In the genomic region with DNA sequence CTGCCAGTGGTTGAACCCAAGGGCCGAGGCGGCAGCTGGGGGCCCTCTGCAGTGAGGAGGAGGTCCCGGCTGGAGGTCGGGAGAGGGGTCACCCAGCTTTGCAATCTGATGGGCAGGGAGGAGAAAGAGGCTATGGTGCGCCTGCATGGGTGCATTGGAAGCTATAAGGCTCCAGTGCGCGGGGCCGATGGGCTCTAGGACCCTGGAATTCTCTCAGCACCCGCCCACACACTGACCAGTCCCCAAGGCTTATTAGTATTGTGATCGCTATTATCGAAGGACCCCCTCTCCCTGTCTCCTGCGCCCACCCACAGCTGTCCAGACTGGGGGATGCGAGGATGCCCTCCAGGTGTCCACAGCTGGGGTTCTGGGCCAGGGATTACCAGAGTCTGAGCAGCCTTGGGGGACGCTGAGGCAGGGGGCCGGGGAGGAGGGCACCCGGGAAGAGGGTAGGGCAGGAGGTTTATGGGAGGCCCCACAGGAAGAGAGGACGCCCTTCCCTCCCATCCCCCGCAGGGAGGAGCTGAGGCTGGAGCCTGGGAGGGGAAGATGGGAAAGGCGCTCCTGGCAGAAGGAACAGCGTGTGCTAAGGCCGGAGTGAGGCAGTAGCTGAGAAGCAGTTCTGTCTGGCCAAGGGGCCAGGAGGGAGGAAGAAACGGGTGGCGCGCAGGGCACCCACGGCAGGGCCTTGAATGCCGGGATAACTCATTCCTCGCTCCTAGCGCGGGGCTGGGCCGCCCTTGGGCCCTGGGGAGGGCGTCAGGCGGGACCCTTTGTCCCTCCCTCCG, we compare ENCODE assay signal across 1 cellular context.
TF ChIP-seq lines count a peak whose summit lies in the region.

No MANE protein-coding gene starts in this region.

TF ChIP-seq in GM23338, 12 proteins besides CTCF, POLR2A, EP300 and RAD21:
- TF ChIP-seq, protein P1, sequence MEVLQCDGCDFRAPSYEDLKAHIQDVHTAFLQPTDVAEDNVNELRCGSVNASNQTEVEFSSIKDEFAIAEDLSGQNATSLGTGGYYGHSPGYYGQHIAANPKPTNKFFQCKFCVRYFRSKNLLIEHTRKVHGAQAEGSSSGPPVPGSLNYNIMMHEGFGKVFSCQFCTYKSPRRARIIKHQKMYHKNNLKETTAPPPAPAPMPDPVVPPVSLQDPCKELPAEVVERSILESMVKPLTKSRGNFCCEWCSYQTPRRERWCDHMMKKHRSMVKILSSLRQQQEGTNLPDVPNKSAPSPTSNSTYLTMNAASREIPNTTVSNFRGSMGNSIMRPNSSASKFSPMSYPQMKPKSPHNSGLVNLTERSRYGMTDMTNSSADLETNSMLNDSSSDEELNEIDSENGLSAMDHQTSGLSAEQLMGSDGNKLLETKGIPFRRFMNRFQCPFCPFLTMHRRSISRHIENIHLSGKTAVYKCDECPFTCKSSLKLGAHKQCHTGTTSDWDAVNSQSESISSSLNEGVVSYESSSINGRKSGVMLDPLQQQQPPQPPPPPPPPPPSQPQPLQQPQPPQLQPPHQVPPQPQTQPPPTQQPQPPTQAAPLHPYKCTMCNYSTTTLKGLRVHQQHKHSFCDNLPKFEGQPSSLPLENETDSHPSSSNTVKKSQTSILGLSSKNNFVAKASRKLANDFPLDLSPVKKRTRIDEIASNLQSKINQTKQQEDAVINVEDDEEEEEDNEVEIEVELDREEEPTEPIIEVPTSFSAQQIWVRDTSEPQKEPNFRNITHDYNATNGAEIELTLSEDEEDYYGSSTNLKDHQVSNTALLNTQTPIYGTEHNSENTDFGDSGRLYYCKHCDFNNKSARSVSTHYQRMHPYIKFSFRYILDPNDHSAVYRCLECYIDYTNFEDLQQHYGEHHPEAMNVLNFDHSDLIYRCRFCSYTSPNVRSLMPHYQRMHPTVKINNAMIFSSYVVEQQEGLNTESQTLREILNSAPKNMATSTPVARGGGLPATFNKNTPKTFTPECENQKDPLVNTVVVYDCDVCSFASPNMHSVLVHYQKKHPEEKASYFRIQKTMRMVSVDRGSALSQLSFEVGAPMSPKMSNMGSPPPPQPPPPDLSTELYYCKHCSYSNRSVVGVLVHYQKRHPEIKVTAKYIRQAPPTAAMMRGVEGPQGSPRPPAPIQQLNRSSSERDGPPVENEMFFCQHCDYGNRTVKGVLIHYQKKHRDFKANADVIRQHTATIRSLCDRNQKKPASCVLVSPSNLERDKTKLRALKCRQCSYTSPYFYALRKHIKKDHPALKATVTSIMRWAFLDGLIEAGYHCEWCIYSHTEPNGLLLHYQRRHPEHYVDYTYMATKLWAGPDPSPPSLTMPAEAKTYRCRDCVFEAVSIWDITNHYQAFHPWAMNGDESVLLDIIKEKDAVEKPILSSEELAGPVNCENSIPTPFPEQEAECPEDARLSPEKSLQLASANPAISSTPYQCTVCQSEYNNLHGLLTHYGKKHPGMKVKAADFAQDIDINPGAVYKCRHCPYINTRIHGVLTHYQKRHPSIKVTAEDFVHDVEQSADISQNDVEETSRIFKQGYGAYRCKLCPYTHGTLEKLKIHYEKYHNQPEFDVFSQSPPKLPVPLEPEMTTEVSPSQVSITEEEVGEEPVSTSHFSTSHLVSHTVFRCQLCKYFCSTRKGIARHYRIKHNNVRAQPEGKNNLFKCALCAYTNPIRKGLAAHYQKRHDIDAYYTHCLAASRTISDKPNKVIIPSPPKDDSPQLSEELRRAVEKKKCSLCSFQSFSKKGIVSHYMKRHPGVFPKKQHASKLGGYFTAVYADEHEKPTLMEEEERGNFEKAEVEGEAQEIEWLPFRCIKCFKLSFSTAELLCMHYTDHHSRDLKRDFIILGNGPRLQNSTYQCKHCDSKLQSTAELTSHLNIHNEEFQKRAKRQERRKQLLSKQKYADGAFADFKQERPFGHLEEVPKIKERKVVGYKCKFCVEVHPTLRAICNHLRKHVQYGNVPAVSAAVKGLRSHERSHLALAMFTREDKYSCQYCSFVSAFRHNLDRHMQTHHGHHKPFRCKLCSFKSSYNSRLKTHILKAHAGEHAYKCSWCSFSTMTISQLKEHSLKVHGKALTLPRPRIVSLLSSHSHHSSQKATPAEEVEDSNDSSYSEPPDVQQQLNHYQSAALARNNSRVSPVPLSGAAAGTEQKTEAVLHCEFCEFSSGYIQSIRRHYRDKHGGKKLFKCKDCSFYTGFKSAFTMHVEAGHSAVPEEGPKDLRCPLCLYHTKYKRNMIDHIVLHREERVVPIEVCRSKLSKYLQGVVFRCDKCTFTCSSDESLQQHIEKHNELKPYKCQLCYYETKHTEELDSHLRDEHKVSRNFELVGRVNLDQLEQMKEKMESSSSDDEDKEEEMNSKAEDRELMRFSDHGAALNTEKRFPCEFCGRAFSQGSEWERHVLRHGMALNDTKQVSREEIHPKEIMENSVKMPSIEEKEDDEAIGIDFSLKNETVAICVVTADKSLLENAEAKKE (CRISPR knock-in tag; IDR thresholded peaks at IDR 0.05), result no peak
- no peak for TF ChIP-seq EZH2 (IDR thresholded peaks at IDR 0.05; ENCODE audit: low read depth, unreplicated experiment)
- TF ChIP-seq POLR2AphosphoS5 (IDR thresholded peaks at IDR 0.05; ENCODE audit: low read depth), result peak; percentile 56; the same call in 1 of the 2 replicates
- TF ChIP-seq EZH2phosphoT487 (IDR thresholded peaks at IDR 0.05; ENCODE audit: unreplicated experiment), result no peak
